In the genomic region with DNA sequence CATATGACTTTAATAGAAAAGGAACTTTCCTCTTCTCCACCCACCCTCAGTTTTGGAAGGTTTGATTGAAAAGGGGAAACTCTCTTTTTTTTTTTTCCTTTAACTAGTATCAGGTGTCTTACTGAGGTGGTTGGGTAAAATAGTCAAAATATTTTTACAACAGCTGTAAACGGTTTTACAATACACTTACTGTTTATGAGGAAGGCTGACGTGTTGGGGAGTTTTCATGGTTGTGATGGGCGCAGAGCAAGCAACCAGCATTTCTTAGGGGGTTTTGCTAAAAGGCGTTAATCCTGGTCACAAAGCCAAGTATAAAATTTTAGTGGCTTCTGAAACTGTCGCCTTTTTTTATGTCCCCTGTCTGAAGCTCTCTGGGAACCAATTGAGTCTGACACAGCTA, we compare ENCODE assay signal across 1 cellular context.
TF ChIP-seq lines count a peak whose summit lies in the region.

No MANE protein-coding gene starts in this region.

TF ChIP-seq in GM12878, 131 proteins besides CTCF, POLR2A, EP300 and RAD21 (continued from another document):
- TF ChIP-seq BMI1 (IDR thresholded peaks at IDR 0.05; ENCODE audit: borderline replicate concordance) (peak; percentile 52; the same call in 1 of the 2 replicates), ETV6 (conservative IDR thresholded peaks at IDR 0.05 in 1 of 2, IDR thresholded peaks at IDR 0.05 in 1 of 2; ENCODE audit: borderline replicate concordance in 1 of 2, low read depth in 1 of 2) (no peak), HDGF (IDR thresholded peaks at IDR 0.05) (no peak), MYB (IDR thresholded peaks at IDR 0.05; ENCODE audit: borderline replicate concordance, low read depth, low read length) (0 out of 2 replicates have a peak, but pooled peaks have one; percentile 25), IKZF1 (conservative IDR thresholded peaks at IDR 0.05) (peak; percentile 16; the same call in 1 of the 2 replicates), CHD2 (IDR thresholded peaks at IDR 0.05; ENCODE audit: borderline replicate concordance, low read depth, low read length) (peak; percentile 33; the same call in 1 of the 2 replicates), RAD51 (IDR thresholded peaks at IDR 0.05) (peak; percentile 32; the same call in 1 of the 2 replicates), RB1 (IDR thresholded peaks at IDR 0.05; ENCODE audit: borderline replicate concordance) (no peak), GATAD2B (conservative IDR thresholded peaks at IDR 0.05; ENCODE audit: low read depth) (0 out of 2 replicates have a peak, but pooled peaks have one; percentile 41), ZNF384 (IDR thresholded peaks at IDR 0.05; ENCODE audit: borderline replicate concordance, low read depth, low read length) (peak; percentile 68), MEF2B (IDR thresholded peaks at IDR 0.05; ENCODE audit: partially characterized antibody, poor library complexity, severe bottlenecking) (peak; percentile 38), MTA2 (IDR thresholded peaks at IDR 0.05; ENCODE audit: low read depth) (peak; percentile 64; the same call in 1 of the 2 replicates)
- TF ChIP-seq, protein P1, sequence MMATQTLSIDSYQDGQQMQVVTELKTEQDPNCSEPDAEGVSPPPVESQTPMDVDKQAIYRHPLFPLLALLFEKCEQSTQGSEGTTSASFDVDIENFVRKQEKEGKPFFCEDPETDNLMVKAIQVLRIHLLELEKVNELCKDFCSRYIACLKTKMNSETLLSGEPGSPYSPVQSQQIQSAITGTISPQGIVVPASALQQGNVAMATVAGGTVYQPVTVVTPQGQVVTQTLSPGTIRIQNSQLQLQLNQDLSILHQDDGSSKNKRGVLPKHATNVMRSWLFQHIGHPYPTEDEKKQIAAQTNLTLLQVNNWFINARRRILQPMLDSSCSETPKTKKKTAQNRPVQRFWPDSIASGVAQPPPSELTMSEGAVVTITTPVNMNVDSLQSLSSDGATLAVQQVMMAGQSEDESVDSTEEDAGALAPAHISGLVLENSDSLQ (IDR thresholded peaks at IDR 0.05) = peak; percentile 59; the same call in 1 of the 2 replicates
- TF ChIP-seq, protein P2, sequence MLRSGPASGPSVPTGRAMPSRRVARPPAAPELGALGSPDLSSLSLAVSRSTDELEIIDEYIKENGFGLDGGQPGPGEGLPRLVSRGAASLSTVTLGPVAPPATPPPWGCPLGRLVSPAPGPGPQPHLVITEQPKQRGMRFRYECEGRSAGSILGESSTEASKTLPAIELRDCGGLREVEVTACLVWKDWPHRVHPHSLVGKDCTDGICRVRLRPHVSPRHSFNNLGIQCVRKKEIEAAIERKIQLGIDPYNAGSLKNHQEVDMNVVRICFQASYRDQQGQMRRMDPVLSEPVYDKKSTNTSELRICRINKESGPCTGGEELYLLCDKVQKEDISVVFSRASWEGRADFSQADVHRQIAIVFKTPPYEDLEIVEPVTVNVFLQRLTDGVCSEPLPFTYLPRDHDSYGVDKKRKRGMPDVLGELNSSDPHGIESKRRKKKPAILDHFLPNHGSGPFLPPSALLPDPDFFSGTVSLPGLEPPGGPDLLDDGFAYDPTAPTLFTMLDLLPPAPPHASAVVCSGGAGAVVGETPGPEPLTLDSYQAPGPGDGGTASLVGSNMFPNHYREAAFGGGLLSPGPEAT (IDR thresholded peaks at IDR 0.05; ENCODE audit: low read depth) = peak; percentile 95
TF ChIP-seq in GM12878: peak in this region for 12.
